In the genomic region with DNA sequence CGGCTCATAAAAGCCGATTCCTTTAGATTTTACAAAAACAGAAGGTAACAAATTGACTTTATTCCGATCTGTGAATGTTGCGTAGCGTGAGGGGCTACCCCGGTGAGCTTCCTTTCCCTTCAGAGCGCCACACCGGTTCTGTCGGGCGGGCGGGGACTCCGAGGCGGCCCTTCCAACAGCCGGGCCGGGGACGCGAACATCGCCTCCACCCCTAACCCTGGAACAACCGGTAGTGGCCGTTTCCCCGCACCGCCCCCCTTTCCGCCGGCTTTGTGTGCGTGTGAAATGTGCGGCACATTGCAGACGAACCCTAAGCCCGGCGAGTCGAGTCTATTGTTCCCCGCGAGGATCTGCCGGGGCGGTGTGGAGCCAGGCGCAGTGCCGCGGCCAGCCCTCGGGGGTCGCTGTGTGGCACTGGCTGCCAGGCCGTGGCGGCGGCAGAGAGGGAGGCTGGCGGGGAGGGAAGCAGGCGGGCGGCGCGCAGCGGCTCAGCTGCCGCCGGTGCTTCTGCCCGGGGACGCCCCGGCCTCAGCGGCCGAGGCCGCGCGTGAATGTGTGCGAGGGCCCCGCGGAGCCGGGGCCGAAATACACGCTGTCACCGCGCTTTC, we compare ENCODE assay signal across 8 cellular contexts. TPM values are rescaled to one million over a fixed set of nuclear protein-coding genes. Genes with fewer than 3 reads are reported as not detected.
A peak's percentile ranks its signal among the peaks of the same experiment; 100 is the strongest.
DNase-seq lines count a peak whose midpoint lies in the region; ATAC-seq and TF ChIP-seq lines count a peak whose summit lies in the region.

No MANE protein-coding gene starts in this region.

- H3K27ac Mint-ChIP-seq in activated naive CD4-positive, alpha-beta T cell treated with anti-CD3 and anti-CD28 coated beads, Interleukin-2, amount 50 U/mL, for 72 hours: peak overlapping the region; percentile 93 to 100
- H3K27ac Mint-ChIP-seq in glutamatergic neuron (ENCODE audit: unreplicated experiment): peak overlapping the region; percentile 100

- peak overlapping the region; percentile 99 for H3K4me3 Mint-ChIP-seq in glutamatergic neuron (ENCODE audit: unreplicated experiment)

- peak overlapping the region; percentile 87 for H2AFZ ChIP-seq in osteoblast (ENCODE audit: low read length)

- peaks cover 21% of the 10 kb centered on the region for H3K4me1 Mint-ChIP-seq in glutamatergic neuron (ENCODE audit: low read depth, unreplicated experiment)

- H3K27me3 Mint-ChIP-seq in glutamatergic neuron (ENCODE audit: unreplicated experiment): peaks cover 10% of the 10 kb centered on the region

- no peaks in the 10 kb centered on the region for H3K27me3 ChIP-seq in osteoblast (ENCODE audit: insufficient read depth, low read length)
- H3K27me3 ChIP-seq in thoracic aorta (replicated peaks; ENCODE audit: insufficient read depth): no peaks in the 10 kb centered on the region

- DNase-seq in GM12864 (ENCODE audit: low read depth): peak; percentile 93
- DNase-seq in NCI-H1048 (lab: John Stamatoyannopoulos, UW): peak; percentile 93
- DNase-seq in SK-N-MC (ENCODE audit: low read depth, low spot score): no peak
- peak; percentile 91 to 97 for DNase-seq in activated naive CD4-positive, alpha-beta T cell treated with anti-CD3 and anti-CD28 coated beads, Interleukin-2, amount 50 U/mL, for 72 hours (ENCODE audit: low spot score in 2 of 2)
- peak; percentile 97 for DNase-seq in glutamatergic neuron
- peak; percentile 93 for DNase-seq in osteoblast (ENCODE audit: insufficient read length, low spot score, missing footprints)
- peak; percentile 86 for DNase-seq in thoracic aorta (ENCODE audit: low spot score)

- H3K4me1 ChIP-seq in osteoblast (ENCODE audit: insufficient read depth, low read length) (peaks cover 32% of the 10 kb centered on the region), thoracic aorta (ENCODE audit: control insufficient read depth in 1 of 2, low read depth in 2 of 2) (peaks cover 35 to 39% of the 10 kb centered on the region in 2 donors)

- peak overlapping the region; percentile 96 for H3K4me2 ChIP-seq in osteoblast (ENCODE audit: insufficient read depth, low read length)

- H3K36me3 ChIP-seq in SK-N-MC (ENCODE audit: insufficient read depth, low read length) (peaks cover 25% of the 10 kb centered on the region), osteoblast (ENCODE audit: insufficient read depth, low read length) (no peaks in the 10 kb centered on the region), thoracic aorta (no peaks in the 10 kb centered on the region)

- H3K9ac ChIP-seq in SK-N-MC (ENCODE audit: insufficient read length): peak overlapping the region; percentile 94

- ATAC-seq in HG02610 (IDR thresholded peaks at IDR 0.05; ENCODE audit: unreplicated experiment) (peak; percentile 57), thoracic aorta (ENCODE audit: insufficient number of reproducible peaks, low FRiP score, low read depth) (peak; percentile 53)
- peak; percentile 65 to 73 for ATAC-seq in activated naive CD4-positive, alpha-beta T cell treated with anti-CD3 and anti-CD28 coated beads, Interleukin-2, amount 50 U/mL, for 72 hours

- peaks cover 56% of the 10 kb centered on the region for H3K79me2 ChIP-seq in osteoblast (ENCODE audit: insufficient read depth, low read length)

- H3K27ac ChIP-seq in SK-N-MC: peak overlapping the region; percentile 98
- peak overlapping the region; percentile 92 for H3K27ac ChIP-seq in osteoblast (ENCODE audit: low read depth, low read length)
- H3K27ac ChIP-seq in thoracic aorta: peak overlapping the region; percentile 97 to 98

- no peaks in the 10 kb centered on the region for H3K9me3 Mint-ChIP-seq in activated naive CD4-positive, alpha-beta T cell treated with anti-CD3 and anti-CD28 coated beads, Interleukin-2, amount 50 U/mL, for 72 hours
- H3K9me3 Mint-ChIP-seq in glutamatergic neuron (ENCODE audit: unreplicated experiment): peaks cover 25% of the 10 kb centered on the region

- peaks cover 24 to 36% of the 10 kb centered on the region in 2 donors for H3K36me3 Mint-ChIP-seq in activated naive CD4-positive, alpha-beta T cell treated with anti-CD3 and anti-CD28 coated beads, Interleukin-2, amount 50 U/mL, for 72 hours
- H3K36me3 Mint-ChIP-seq in glutamatergic neuron (ENCODE audit: unreplicated experiment): no peaks in the 10 kb centered on the region

- H3K4me3 ChIP-seq in GM12864 (ENCODE audit: low read depth, low read length) (peak overlapping the region; percentile 91), SK-N-MC (peak overlapping the region; percentile 91), osteoblast (ENCODE audit: insufficient read depth, low read length) (peak overlapping the region; percentile 92), thoracic aorta (peak overlapping the region; percentile 94)

- H3K9me3 ChIP-seq in SK-N-MC (ENCODE audit: low read depth, low read length) (no peaks in the 10 kb centered on the region), osteoblast (ENCODE audit: low read depth, low read length) (no peaks in the 10 kb centered on the region), thoracic aorta (no peaks in the 10 kb centered on the region)

- peak; percentile 85 for TF ChIP-seq CTCF in GM12864 (IDR thresholded peaks at IDR 0.05; ENCODE audit: low read depth, low read length, missing control alignments)
- peak; percentile 96 for TF ChIP-seq CTCF in glutamatergic neuron (IDR thresholded peaks at IDR 0.05; ENCODE audit: partially characterized antibody, unreplicated experiment)
- peak; percentile 72 for TF ChIP-seq CTCF in osteoblast (IDR thresholded peaks at IDR 0.05; ENCODE audit: extremely low read depth, low read depth, low read length)
- peak; percentile 90 for TF ChIP-seq CTCF in thoracic aorta (IDR thresholded peaks at IDR 0.05)

- peaks cover 6% of the 10 kb centered on the region for H4K20me1 ChIP-seq in osteoblast (ENCODE audit: insufficient read depth, low read length)

RNA-seq across cellular contexts. Expression of a gene that starts 0.8 kb away (rescaled TPM):
- total RNA-seq in activated naive CD4-positive, alpha-beta T cell treated with anti-CD3 and anti-CD28 coated beads, Interleukin-2, amount 50 U/mL, for 72 hours: 10 to 100 TPM; 25.7 to 31.5 TPM
- total RNA-seq in glutamatergic neuron (ENCODE audit: unreplicated experiment): 45.5 TPM
- total RNA-seq in osteoblast: 21.0 and 23.0 TPM in 2 replicates
- 10 to 100 TPM; 30.5 to 36.2 TPM for total RNA-seq in thoracic aorta
